In the genomic region with DNA sequence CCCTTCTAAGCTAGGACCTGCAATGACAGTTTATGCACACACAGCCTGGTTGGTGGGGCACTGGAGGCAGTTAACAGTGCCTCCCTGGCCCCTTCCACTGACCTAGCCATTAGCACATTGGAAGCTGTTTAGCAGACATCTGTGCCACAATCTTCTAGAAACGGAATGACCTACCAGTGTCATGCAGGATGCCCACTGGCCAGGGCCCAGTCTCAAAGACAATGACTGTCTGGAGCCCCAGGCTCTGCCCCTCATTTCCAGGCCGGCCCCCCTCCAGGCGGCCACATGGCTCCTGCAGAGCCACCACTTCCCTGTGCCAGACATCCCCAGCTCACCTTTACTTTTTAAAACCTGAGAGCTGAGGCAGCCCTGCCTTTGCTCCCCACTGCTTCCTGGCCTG, we compare ENCODE assay signal across 17 cellular contexts.
DNase-seq lines count a peak whose midpoint lies in the region; ATAC-seq and TF ChIP-seq lines count a peak whose summit lies in the region.
"Had no signal": no experiment of that assay in that cellular context is flagged by ENCODE, and none has a peak within 500 bp of the region (broad histone marks: within the 10 kb centered on the region; RNA-seq: fewer than 3 reads in every experiment).

No MANE protein-coding gene starts in this region.

- H2AFZ ChIP-seq in SK-N-SH (ENCODE audit: low read depth) = no peak overlapping the region
- H2AFZ ChIP-seq: GM23338 had no signal

- no peak for TF ChIP-seq EP300 in SK-N-SH (IDR thresholded peaks at IDR 0.05; ENCODE audit: borderline replicate concordance in 1 of 2, low read depth in 1 of 2, low read length in 1 of 2)

- no peak for TF ChIP-seq POLR2A in GM18505 (IDR thresholded peaks at IDR 0.05; ENCODE audit: borderline replicate concordance, extremely low read depth, insufficient read depth, insufficient read length)

- H3K4me1 Mint-ChIP-seq in CD14-positive monocyte = peaks cover 4% of the 10 kb centered on the region
- H3K4me1 Mint-ChIP-seq: B cell; CD4-positive, CD25-positive, alpha-beta regulatory T cell had no signal

- H3K4me1 ChIP-seq in SK-N-SH (ENCODE audit: control insufficient read depth in 1 of 2, insufficient read depth in 2 of 2, low read depth in 1 of 2, low read length in 1 of 2) = peaks cover 0 to 26% of the 10 kb centered on the region in 2 experiments; a peak in 2 of 4 replicates
- H3K4me1 ChIP-seq: Caco-2 had no signal

- no peaks in the 10 kb centered on the region for H3K9me3 Mint-ChIP-seq in CD14-positive monocyte
- H3K9me3 Mint-ChIP-seq: CD4-positive, CD25-positive, alpha-beta regulatory T cell; CD8-positive, alpha-beta T cell; GM23338; H9 had no signal

- no peak overlapping the region for H3K9ac ChIP-seq in SK-N-SH

- H3K4me3 ChIP-seq in SK-N-SH (ENCODE audit: low read depth in 2 of 2, low read length in 1 of 2) = no peak overlapping the region
- H3K4me3 ChIP-seq: GM23338 had no signal

- no peak overlapping the region for H3K4me3 Mint-ChIP-seq in CD14-positive monocyte
- H3K4me3 Mint-ChIP-seq: B cell; CD4-positive, CD25-positive, alpha-beta regulatory T cell; CD8-positive, alpha-beta T cell; GM23338; H9 had no signal

- H3K27me3 ChIP-seq in SK-N-SH (ENCODE audit: insufficient read depth) = no peaks in the 10 kb centered on the region

- TF ChIP-seq RAD21 in SK-N-SH (IDR thresholded peaks at IDR 0.05; ENCODE audit: low read length) = no peak

- H3K9me2 ChIP-seq in SK-N-SH = no peaks in the 10 kb centered on the region

- CTCF ChIA-PET in SK-N-SH (lab: Yijun Ruan, JAX) = interaction anchor here (0.9 to 1.4 kb wide), 3 partner anchors 15 to 118 kb away, joined by 3 to 6 read pairs (median 3); no protein-coding TSS in a partner anchor

- no peaks in the 10 kb centered on the region for H3K36me3 Mint-ChIP-seq in CD14-positive monocyte
- H3K36me3 Mint-ChIP-seq: CD4-positive, CD25-positive, alpha-beta regulatory T cell; CD8-positive, alpha-beta T cell had no signal

- no peak overlapping the region for H3K27ac Mint-ChIP-seq in CD14-positive monocyte
- H3K27ac Mint-ChIP-seq: B cell; CD4-positive, CD25-positive, alpha-beta regulatory T cell; CD8-positive, alpha-beta T cell; GM23338 had no signal

- WGBS in SK-N-SH (ENCODE audit: low lambda C conversion rate) = 36% methylated on average over 3 of the region's 3 CpGs

- H4K20me1 ChIP-seq in SK-N-SH (ENCODE audit: insufficient read depth) = no peaks in the 10 kb centered on the region

- POLR2A ChIA-PET in SK-N-SH (lab: Yijun Ruan, JAX) = interaction anchor here (0.7 to 1.0 kb wide), 2 partner anchors 8 to 59 kb away, joined by 3 to 4 read pairs; no protein-coding TSS in a partner anchor

- no peak overlapping the region for H3K4me2 ChIP-seq in SK-N-SH
- H3K4me2 ChIP-seq: GM23338 had no signal

- TF ChIP-seq CTCF in SK-N-SH (IDR thresholded peaks at IDR 0.05) = no peak
- TF ChIP-seq CTCF in CD14-positive monocyte (IDR thresholded peaks at IDR 0.05) = no peak

- peak; percentile 58 for DNase-seq in SK-N-SH
- peak; percentile 20 for DNase-seq in CD14-positive monocyte (ENCODE audit: low spot score)
- peak; percentile 25 for DNase-seq in cerebellar cortex (ENCODE audit: low spot score)
- no peak for DNase-seq in effector CD4-positive, alpha-beta T cell
- DNase-seq: C1 segment of cervical spinal cord; Caco-2; CD4-positive, CD25-positive, alpha-beta regulatory T cell; CD8-positive, alpha-beta T cell; DMS79 treated with DMSO at 0.1 percent for 48 hours; H9 had no signal

- no peaks in the 10 kb centered on the region for H3K9me3 ChIP-seq in SK-N-SH
- H3K9me3 ChIP-seq: Caco-2 had no signal

- intact Hi-C loops in CD14-positive monocyte (cut with micrococcal nuclease) = no loop called here

- no peak for ATAC-seq in SK-N-SH treated with all-trans-retinoic acid at 6 μM for 48 hours
- ATAC-seq in GM19455 (IDR thresholded peaks at IDR 0.05; ENCODE audit: unreplicated experiment) = no peak
- ATAC-seq in GM18505 (IDR thresholded peaks at IDR 0.05; ENCODE audit: unreplicated experiment) = no peak
- ATAC-seq: CD8-positive, alpha-beta T cell; GM23338; HCT116 had no signal

- H3K27me3 Mint-ChIP-seq in CD14-positive monocyte (ENCODE audit: low read depth in 3 of 3) = no peaks in the 10 kb centered on the region
- H3K27me3 Mint-ChIP-seq: B cell; CD4-positive, CD25-positive, alpha-beta regulatory T cell had no signal

- H3K27ac ChIP-seq in SK-N-SH (ENCODE audit: low read depth in 2 of 2, low read length in 1 of 2) = peak overlapping the region in 1 of 2 experiments; percentile 81; a peak in 2 of 4 replicates
- H3K27ac ChIP-seq: 22Rv1 had no signal

- H3K79me2 ChIP-seq in SK-N-SH (ENCODE audit: insufficient read depth) = no peaks in the 10 kb centered on the region

- no peaks in the 10 kb centered on the region for H3F3A ChIP-seq in SK-N-SH (replicated peaks; ENCODE audit: insufficient read depth)

- no peaks in the 10 kb centered on the region for H3K36me3 ChIP-seq in SK-N-SH (replicated peaks in 1 of 2; ENCODE audit: control insufficient read depth in 1 of 2, insufficient read depth in 2 of 2, low read length in 1 of 2)

TF ChIP-seq in SK-N-SH, 30 proteins besides CTCF, POLR2A, EP300 and RAD21:
- TF ChIP-seq GABPA (IDR thresholded peaks at IDR 0.05; ENCODE audit: low read depth) (no peak), NFIC (IDR thresholded peaks at IDR 0.05; ENCODE audit: borderline replicate concordance) (no peak), RXRA (IDR thresholded peaks at IDR 0.05; ENCODE audit: borderline replicate concordance, low read depth) (no peak), EZH2phosphoT487 (IDR thresholded peaks at IDR 0.05; ENCODE audit: borderline replicate concordance, low read depth) (no peak), CHD2 (IDR thresholded peaks at IDR 0.05; ENCODE audit: low read length, partially characterized antibody) (no peak), SMC3 (IDR thresholded peaks at IDR 0.05; ENCODE audit: low read depth, low read length) (no peak), RCOR1 (IDR thresholded peaks at IDR 0.05; ENCODE audit: low read length) (0 out of 2 replicates have a peak, but pooled peaks have one; percentile 5)
- TF ChIP-seq, protein P1, sequence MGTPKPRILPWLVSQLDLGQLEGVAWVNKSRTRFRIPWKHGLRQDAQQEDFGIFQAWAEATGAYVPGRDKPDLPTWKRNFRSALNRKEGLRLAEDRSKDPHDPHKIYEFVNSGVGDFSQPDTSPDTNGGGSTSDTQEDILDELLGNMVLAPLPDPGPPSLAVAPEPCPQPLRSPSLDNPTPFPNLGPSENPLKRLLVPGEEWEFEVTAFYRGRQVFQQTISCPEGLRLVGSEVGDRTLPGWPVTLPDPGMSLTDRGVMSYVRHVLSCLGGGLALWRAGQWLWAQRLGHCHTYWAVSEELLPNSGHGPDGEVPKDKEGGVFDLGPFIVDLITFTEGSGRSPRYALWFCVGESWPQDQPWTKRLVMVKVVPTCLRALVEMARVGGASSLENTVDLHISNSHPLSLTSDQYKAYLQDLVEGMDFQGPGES (IDR thresholded peaks at IDR 0.05; ENCODE audit: low read depth, low read length) = no peak

TF ChIP-seq in SK-N-SH treated with all-trans-retinoic acid at 6 μM for 48 hours, 23 proteins besides CTCF, POLR2A, EP300 and RAD21:
- TF ChIP-seq ZC3H10 (CRISPR knock-in tag; IDR thresholded peaks at IDR 0.05) (no peak), PPARA (CRISPR knock-in tag; IDR thresholded peaks at IDR 0.05; ENCODE audit: borderline replicate concordance) (no peak), ZFP3 (CRISPR knock-in tag; IDR thresholded peaks at IDR 0.05) (no peak)
